In genomic region chr22:39176067-39176621, GRCh38 we compare ENCODE assay signal across 1 cellular context.
TF ChIP-seq lines count a peak whose summit lies in the region.

No MANE protein-coding gene starts in this region.

TF ChIP-seq in HepG2, 621 proteins besides CTCF, POLR2A, EP300 and RAD21 (continued from another document and continues in another):
- TF ChIP-seq ZBTB40 (IDR thresholded peaks at IDR 0.05) (no peak), ZBTB40 (CRISPR knock-in tag; IDR thresholded peaks at IDR 0.05) (no peak), ZNF3 (CRISPR knock-in tag; IDR thresholded peaks at IDR 0.05) (no peak), MIER3 (CRISPR knock-in tag; IDR thresholded peaks at IDR 0.05; ENCODE audit: borderline replicate concordance) (no peak), ZNF407 (CRISPR knock-in tag; IDR thresholded peaks at IDR 0.05; ENCODE audit: not compliant biosample characterization) (no peak), SMC3 (IDR thresholded peaks at IDR 0.05; ENCODE audit: low read length) (no peak), ATRX (CRISPR knock-in tag; IDR thresholded peaks at IDR 0.05; ENCODE audit: borderline replicate concordance) (no peak), GTF3A (CRISPR knock-in tag; conservative IDR thresholded peaks at IDR 0.05) (no peak), RORA (CRISPR knock-in tag; IDR thresholded peaks at IDR 0.05) (no peak), ZNF788 (CRISPR knock-in tag; IDR thresholded peaks at IDR 0.05; ENCODE audit: borderline replicate concordance) (peak; percentile 76; the same call in 1 of the 2 replicates), MTF2 (CRISPR knock-in tag; IDR thresholded peaks at IDR 0.05; ENCODE audit: borderline replicate concordance) (no peak), ZBTB10 (CRISPR knock-in tag; IDR thresholded peaks at IDR 0.05; ENCODE audit: borderline replicate concordance) (peak; percentile 94; the same call in 1 of the 2 replicates), GABPA (IDR thresholded peaks at IDR 0.05; ENCODE audit: low read depth, low read length) (no peak), GABPA (CRISPR knock-in tag; IDR thresholded peaks at IDR 0.05; ENCODE audit: low read depth) (peak; percentile 53; the same call in 1 of the 2 replicates), UBTF (CRISPR knock-in tag; IDR thresholded peaks at IDR 0.05) (peak; percentile 34; the same call in 1 of the 2 replicates), ZFP90 (CRISPR knock-in tag; IDR thresholded peaks at IDR 0.05; ENCODE audit: borderline replicate concordance) (no peak), SUZ12 (IDR thresholded peaks at IDR 0.05; ENCODE audit: low read depth, low read length) (no peak), GATAD2A (CRISPR knock-in tag; IDR thresholded peaks at IDR 0.05) (peak; percentile 73), KDM2A (CRISPR knock-in tag; IDR thresholded peaks at IDR 0.05; ENCODE audit: borderline replicate concordance, low read depth) (0 out of 2 replicates have a peak, but pooled peaks have one; percentile 21), ZNF746 (CRISPR knock-in tag; IDR thresholded peaks at IDR 0.05) (peak; percentile 84), ZNF512B (CRISPR knock-in tag; IDR thresholded peaks at IDR 0.05; ENCODE audit: borderline replicate concordance) (no peak), ZBTB26 (CRISPR knock-in tag; IDR thresholded peaks at IDR 0.05; ENCODE audit: borderline replicate concordance) (no peak; the same call in 1 of the 2 replicates), HNRNPL (IDR thresholded peaks at IDR 0.05; ENCODE audit: low read depth, low read length) (peak; percentile 72; the same call in 1 of the 2 replicates), PRPF4 (IDR thresholded peaks at IDR 0.05; ENCODE audit: low read depth, low read length, poor library complexity, severe bottlenecking) (no peak)
